9 cellular contexts compared by ENCODE assay signal in the genomic region with DNA sequence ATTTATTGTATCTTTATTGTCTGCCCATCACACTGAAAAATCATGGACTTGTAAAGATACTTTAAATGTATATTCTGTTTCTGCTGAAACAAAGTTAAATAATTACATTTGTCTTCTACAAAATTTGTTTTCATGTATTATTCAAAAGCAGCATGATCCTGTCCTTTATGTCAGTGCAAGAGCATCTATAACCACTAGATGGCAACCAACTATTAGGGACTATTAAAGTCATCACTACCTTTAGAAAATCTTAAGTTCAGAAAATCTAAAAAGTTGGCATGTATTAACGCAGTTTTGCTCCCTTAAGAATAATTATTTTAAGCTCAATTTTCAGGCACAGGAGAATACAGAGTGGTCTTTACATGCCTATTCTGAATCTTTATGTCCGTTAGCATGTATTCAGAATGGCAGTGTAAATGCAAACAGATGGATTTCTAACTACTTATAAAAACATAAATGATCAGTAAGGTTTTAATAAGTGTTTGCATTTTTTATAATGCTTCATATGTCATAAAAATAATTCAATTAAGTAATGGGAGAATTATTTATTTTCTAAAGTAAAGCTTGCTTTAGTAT. TPM values are rescaled to one million over a fixed set of nuclear protein-coding genes. Genes with fewer than 3 reads are reported as not detected.
A peak's percentile ranks its signal among the peaks of the same experiment; 100 is the strongest.
DNase-seq lines count a peak whose midpoint lies in the region; ATAC-seq and TF ChIP-seq lines count a peak whose summit lies in the region.
"Had no signal": no experiment of that assay in that cellular context is flagged by ENCODE, and none has a peak within 500 bp of the region (broad histone marks: within the 10 kb centered on the region; RNA-seq: fewer than 3 reads in every experiment).

No MANE protein-coding gene starts in this region.

- WGBS in esophagus squamous epithelium, 2 donors, result 45 to 46% methylated on average over 2 of the region's 2 CpGs

- no peaks in the 10 kb centered on the region for H3K9me3 ChIP-seq in esophagus squamous epithelium
- no peaks in the 10 kb centered on the region for H3K9me3 ChIP-seq in neutrophil
- no peaks in the 10 kb centered on the region for H3K9me3 ChIP-seq in effector memory CD4-positive, alpha-beta T cell (ENCODE audit: control insufficient read depth, low read length)

- H3K4me3 ChIP-seq in esophagus squamous epithelium, result no peak overlapping the region
- H3K4me3 ChIP-seq in neutrophil (ENCODE audit: low read depth in 1 of 2, low read length in 1 of 2), result no peak overlapping the region
- no peak overlapping the region for H3K4me3 ChIP-seq in effector memory CD4-positive, alpha-beta T cell (ENCODE audit: insufficient read depth, low read depth, low read length, poor library complexity, severe bottlenecking)

- no peaks in the 10 kb centered on the region for H3K27me3 ChIP-seq in esophagus squamous epithelium
- H3K27me3 ChIP-seq in neutrophil, result no peaks in the 10 kb centered on the region
- no peaks in the 10 kb centered on the region for H3K27me3 ChIP-seq in effector memory CD4-positive, alpha-beta T cell (replicated peaks; ENCODE audit: control insufficient read depth, insufficient read depth, low read length, poor library complexity, severe bottlenecking)

- peaks cover 4% of the 10 kb centered on the region for H3K9me3 Mint-ChIP-seq in activated CD4-positive, alpha-beta memory T cell treated with anti-CD3 and anti-CD28 coated beads, Interleukin-2, amount 10 ng/mL, durations not matched to agents 7 days and 5 days
- H3K9me3 Mint-ChIP-seq: activated T-cell treated with anti-CD3 and anti-CD28 coated beads, Interleukin-2, amount 50 U/mL, for 72 hours had no signal

- no peak overlapping the region for H3K27ac Mint-ChIP-seq in activated CD4-positive, alpha-beta memory T cell treated with anti-CD3 and anti-CD28 coated beads, Interleukin-2, amount 10 ng/mL, durations not matched to agents 7 days and 5 days

- POLR2A ChIA-PET in activated CD4-positive, alpha-beta memory T cell treated with anti-CD3 and anti-CD28 coated beads, Interleukin-2, amount 10 ng/mL, durations not matched to agents 7 days and 5 days (lab: Charles Lee), result interaction anchor here (1.0 to 1.7 kb wide), 3 partner anchors 18 to 29 kb away, joined by 3 to 5 read pairs (median 3); no protein-coding TSS in a partner anchor

- peak; percentile 13 for DNase-seq in GF-D8 (lab: John Stamatoyannopoulos, UW)
- peak; percentile 7 for DNase-seq in HT1080 (ENCODE audit: low read depth)
- DNase-seq in SK-MEL-5 (ENCODE audit: low read depth, low spot score), result peak; percentile 65
- no peak for DNase-seq in esophagus squamous epithelium (lab: John Stamatoyannopoulos, UW)
- DNase-seq in effector memory CD4-positive, alpha-beta T cell, result no peak
- DNase-seq in activated CD4-positive, alpha-beta memory T cell treated with anti-CD3 and anti-CD28 coated beads, Interleukin-2, amount 10 ng/mL, durations not matched to agents 7 days and 5 days, result no peak
- DNase-seq: activated T-cell treated with anti-CD3 and anti-CD28 coated beads, Interleukin-2, amount 50 U/mL, for 72 hours had no signal

- H3K4me1 Mint-ChIP-seq in activated CD4-positive, alpha-beta memory T cell treated with anti-CD3 and anti-CD28 coated beads, Interleukin-2, amount 10 ng/mL, durations not matched to agents 7 days and 5 days, result peaks cover 28% of the 10 kb centered on the region

- no peak overlapping the region for H3K27ac ChIP-seq in esophagus squamous epithelium
- H3K27ac ChIP-seq in neutrophil, result no peak overlapping the region
- H3K27ac ChIP-seq in effector memory CD4-positive, alpha-beta T cell (ENCODE audit: insufficient read depth, low read length, poor library complexity, severe bottlenecking), result no peak overlapping the region

- in situ Hi-C loops in SK-MEL-5 (cut with HindIII; ENCODE audit: low pct_unique_long_range_greater_than_20kb, low sequenced_read_pairs), result no loop called here

- H3K4me1 ChIP-seq in esophagus squamous epithelium (peaks cover 5 to 32% (median 9%) of the 10 kb centered on the region in 3 donors), neutrophil (ENCODE audit: control insufficient read depth in 1 of 2, insufficient read depth in 1 of 2, low read depth in 1 of 2, low read length in 1 of 2) (peaks cover 14 to 17% of the 10 kb centered on the region in 2 experiments)
- H3K4me1 ChIP-seq in effector memory CD4-positive, alpha-beta T cell (ENCODE audit: control insufficient read depth, insufficient read depth, low read length, poor library complexity, severe bottlenecking), result no peaks in the 10 kb centered on the region

- no peaks in the 10 kb centered on the region for H3K27me3 Mint-ChIP-seq in activated CD4-positive, alpha-beta memory T cell treated with anti-CD3 and anti-CD28 coated beads, Interleukin-2, amount 10 ng/mL, durations not matched to agents 7 days and 5 days

- TF ChIP-seq POLR2A in esophagus squamous epithelium (IDR thresholded peaks at IDR 0.05), result no peak

- CTCF ChIA-PET in activated CD4-positive, alpha-beta memory T cell treated with anti-CD3 and anti-CD28 coated beads, Interleukin-2, amount 10 ng/mL, durations not matched to agents 7 days and 5 days (lab: Charles Lee), result interaction anchor here (0.9 to 3.8 kb wide), 13 partner anchors 8 to 280 kb away, joined by 3 to 20 read pairs (median 5); a partner anchor contains a TSS

- peaks cover 23% of the 10 kb centered on the region for H3K36me3 Mint-ChIP-seq in activated CD4-positive, alpha-beta memory T cell treated with anti-CD3 and anti-CD28 coated beads, Interleukin-2, amount 10 ng/mL, durations not matched to agents 7 days and 5 days (ENCODE audit: low read depth)

- ATAC-seq in GM21447 (IDR thresholded peaks at IDR 0.05; ENCODE audit: unreplicated experiment), result peak; percentile 67

- H3K36me3 ChIP-seq in esophagus squamous epithelium (peaks cover 0 to 34% (median 0%) of the 10 kb centered on the region in 3 donors), neutrophil (peaks cover 30% of the 10 kb centered on the region)
- H3K36me3 ChIP-seq in effector memory CD4-positive, alpha-beta T cell (ENCODE audit: control insufficient read depth, insufficient read depth, low read length), result peaks cover 14% of the 10 kb centered on the region

- no peak overlapping the region for H3K4me3 Mint-ChIP-seq in activated CD4-positive, alpha-beta memory T cell treated with anti-CD3 and anti-CD28 coated beads, Interleukin-2, amount 10 ng/mL, durations not matched to agents 7 days and 5 days
- H3K4me3 Mint-ChIP-seq: activated T-cell treated with anti-CD3 and anti-CD28 coated beads, Interleukin-2, amount 50 U/mL, for 72 hours had no signal

- intact Hi-C loops in esophagus squamous epithelium (cut with DNase I), result loop anchor here (10.0 kb wide), 1 partner anchor 268 kb away; no protein-coding TSS in a partner anchor

- TF ChIP-seq CTCF in esophagus squamous epithelium (IDR thresholded peaks at IDR 0.05) (peak; percentile 50 to 90 (median 80)), neutrophil (IDR thresholded peaks at IDR 0.05) (peak; percentile 74)

RNA-seq across cellular contexts. Expression of a gene that starts 17.8 kb away (rescaled TPM):
- total RNA-seq in HT1080 (2014; rRNA removed; shearing (Covaris generic)), result 75.5 and 91.1 TPM in 2 replicates
- polyA plus RNA-seq in HT1080 (2015; cell fraction: cytosol; rRNA removed), result 178 and 217 TPM in 2 replicates
- polyA plus RNA-seq in HT1080 (2015; cell fraction: nucleus; rRNA removed), result 213 and 231 TPM in 2 replicates
- total RNA-seq in SK-MEL-5 (2014; rRNA removed; shearing (Covaris generic)), result 58.0 and 62.1 TPM in 2 replicates
- 44.0 and 56.6 TPM in 2 replicates for polyA plus RNA-seq in SK-MEL-5 (2015; cell fraction: cytosol; rRNA removed)
- polyA plus RNA-seq in SK-MEL-5 (2015; cell fraction: nucleus; rRNA removed), result 41.9 and 46.7 TPM in 2 replicates
- total RNA-seq in esophagus squamous epithelium, result 10 to 100 TPM; 51.3 to 97.0 (median 72.3) TPM
- 10 to 100 TPM; 60.1 to 60.4 TPM for total RNA-seq in activated CD4-positive, alpha-beta memory T cell treated with anti-CD3 and anti-CD28 coated beads, Interleukin-2, amount 10 ng/mL, durations not matched to agents 7 days and 5 days

RNA-seq across cellular contexts. Expression of a gene that starts 23.2 kb away (rescaled TPM):
- total RNA-seq in HT1080 (2014; rRNA removed; shearing (Covaris generic)), result 148 and 301 TPM in 2 replicates
- 339 and 971 TPM in 2 replicates for polyA plus RNA-seq in HT1080 (2015; cell fraction: cytosol; rRNA removed)
- polyA plus RNA-seq in HT1080 (2015; cell fraction: nucleus; rRNA removed), result 140 and 162 TPM in 2 replicates
- total RNA-seq in SK-MEL-5 (2014; rRNA removed; shearing (Covaris generic)), result 271 and 303 TPM in 2 replicates
- 167 and 292 TPM in 2 replicates for polyA plus RNA-seq in SK-MEL-5 (2015; cell fraction: cytosol; rRNA removed)
- 62.0 and 144 TPM in 2 replicates for polyA plus RNA-seq in SK-MEL-5 (2015; cell fraction: nucleus; rRNA removed)
- total RNA-seq in esophagus squamous epithelium, result 100 to 1,000 TPM; 192 to 530 (median 330) TPM
- 100 to 1,000 TPM; 469 to 471 TPM for total RNA-seq in activated CD4-positive, alpha-beta memory T cell treated with anti-CD3 and anti-CD28 coated beads, Interleukin-2, amount 10 ng/mL, durations not matched to agents 7 days and 5 days

Comparison
In these comparisons a context has a peak if more than half of its experiments do, and no peak if none do; other contexts are left out.
1. DNase-seq: peak in GF-D8 (single experiment), HT1080 (single experiment) and SK-MEL-5 (single experiment); none in esophagus squamous epithelium (single experiment), effector memory CD4-positive, alpha-beta T cell (0 of 3) and activated CD4-positive, alpha-beta memory T cell treated with anti-CD3 and anti-CD28 coated beads, Interleukin-2, amount 10 ng/mL, durations not matched to agents 7 days and 5 days (single experiment).